ENCODE assay signal across 10 cellular contexts in genomic region chr1:77824083-77824482, GRCh38. TPM values are rescaled to one million over a fixed set of nuclear protein-coding genes. Genes with fewer than 3 reads are reported as not detected.
DNase-seq lines count a peak whose midpoint lies in the region; ATAC-seq and TF ChIP-seq lines count a peak whose summit lies in the region.
"Had no signal": no experiment of that assay in that cellular context is flagged by ENCODE, and none has a peak within 500 bp of the region (broad histone marks: within the 10 kb centered on the region; RNA-seq: fewer than 3 reads in every experiment).

No MANE protein-coding gene starts in this region.

- H2AK9ac ChIP-seq in IMR-90 (replicated peaks; ENCODE audit: low read depth, low read length, poor library complexity) = peak overlapping the region; percentile 71

- DNase-seq in AG04449 (ENCODE audit: low read depth, low spot score) (peak; percentile 14), IMR-90 (peak; percentile 71), mammary epithelial cell (peak; percentile 26), kidney tubule cell (ENCODE audit: low spot score) (peak; percentile 63), T-cell (no peak), Kasumi-1 (lab: John Stamatoyannopoulos, UW) (no peak), NCI-H2081 treated with DMSO at 0.1 percent for 48 hours (lab: John Stamatoyannopoulos, UW) (no peak)
- DNase-seq in stimulated activated naive B cell treated with anti-CD40 and anti-IgM and Interleukin-4, amounts not matched to agents 10 μg/mL and 1 μg/mL and 100 μg/mL, for 72 hours = no peak
- DNase-seq: C1 segment of cervical spinal cord had no signal

- dilution Hi-C loops in IMR-90 (cut with HindIII; ENCODE audit: low sequenced_read_pairs, unreplicated experiment) = no loop called here
- dilution Hi-C loops in mammary epithelial cell (cut with HindIII; ENCODE audit: low sequenced_read_pairs) = no loop called here

- H3K23ac ChIP-seq in IMR-90 (ENCODE audit: low read depth, low read length) = peak overlapping the region; percentile 46; the same call in 1 of the 2 replicates

- H3K4me3 ChIP-seq in AG04449 (ENCODE audit: low read depth, low read length) (no peak overlapping the region), IMR-90 (ENCODE audit: insufficient read depth, low read depth, low read length) (no peak overlapping the region), mammary epithelial cell (replicated peaks in 1 of 3; ENCODE audit: insufficient read depth in 1 of 3, low read depth in 2 of 3, low read length in 3 of 3) (no peak overlapping the region)
- H3K4me3 ChIP-seq: skin epidermis had no signal

- no peak overlapping the region for H2AFZ ChIP-seq in IMR-90 (replicated peaks; ENCODE audit: low read length, poor library complexity)
- no peak overlapping the region for H2AFZ ChIP-seq in mammary epithelial cell (ENCODE audit: low read depth, low read length)

- in situ Hi-C loops in IMR-90 (cut with MboI; ENCODE audit: low sequenced_read_pairs) = loop anchor here (25.0 kb wide), 1 partner anchor 288 kb away; no protein-coding TSS in a partner anchor
- in situ Hi-C loops in mammary epithelial cell (cut with MboI; ENCODE audit: low sequenced_read_pairs in 2 of 2) = loop anchor here in 1 of 2 donors (25.0 kb wide), 1 partner anchor 288 kb away; no protein-coding TSS in a partner anchor

- no peak overlapping the region for H3K56ac ChIP-seq in IMR-90 (ENCODE audit: extremely low read depth, insufficient read depth, low read length)

- peak overlapping the region; percentile 79; the same call in 1 of the 2 replicates for H2AK5ac ChIP-seq in IMR-90 (ENCODE audit: low read depth, low read length)

- H4K5ac ChIP-seq in IMR-90 (ENCODE audit: low read depth, low read length) = peak overlapping the region; percentile 55

- H3K4me1 Mint-ChIP-seq in stimulated activated naive B cell treated with anti-CD40 and anti-IgM and Interleukin-4, amounts not matched to agents 10 μg/mL and 1 μg/mL and 100 μg/mL, for 72 hours = peaks cover 4 to 6% of the 10 kb centered on the region in 2 donors
- peaks cover 0 to 2% (median 0%) of the 10 kb centered on the region in 3 donors for H3K4me1 Mint-ChIP-seq in T-cell

- H4K8ac ChIP-seq in IMR-90 (ENCODE audit: low read depth in 2 of 2, low read length in 2 of 2) = peak overlapping the region in 1 of 2 experiments; percentile 91; a peak in 2 of 4 replicates

- TF ChIP-seq RAD21 in IMR-90 (IDR thresholded peaks at IDR 0.05; ENCODE audit: low read length) = no peak

- H3K18ac ChIP-seq in IMR-90 (ENCODE audit: low read depth, low read length) = peak overlapping the region; percentile 49; the same call in 1 of the 2 replicates

- BruUV-seq in IMR-90 (replicated peaks; lab: Mats Ljungman, UMichigan) (no TSS peak), mammary epithelial cell (replicated peaks; lab: Mats Ljungman, UMichigan) (no TSS peak)

- TF ChIP-seq CTCF in AG04449 (IDR thresholded peaks at IDR 0.05; ENCODE audit: insufficient read depth, low read length, missing control alignments) (no peak), IMR-90 (conservative IDR thresholded peaks at IDR 0.05; ENCODE audit: low read depth, low read length) (no peak), mammary epithelial cell (conservative IDR thresholded peaks at IDR 0.05 in 1 of 2, IDR thresholded peaks at IDR 0.05 in 1 of 2; ENCODE audit: extremely low read depth in 1 of 2, insufficient read depth in 1 of 2, low read depth in 1 of 2, low read length in 2 of 2) (no peak)

- CTCF ChIA-PET in AG04449 (lab: Yijun Ruan, JAX) (interaction anchor here (1.4 to 1.5 kb wide), 2 partner anchors 9 to 290 kb away, joined by 3 to 6 read pairs; no protein-coding TSS in a partner anchor), IMR-90 (lab: Yijun Ruan, JAX) (interaction anchor here (1.3 kb wide), 1 partner anchor 77 kb away, joined by 3 read pairs; no protein-coding TSS in a partner anchor), mammary epithelial cell (lab: Charles Lee; ENCODE audit: low non-redundant PET) (interaction anchor here (0.6 kb wide), 1 partner anchor 171 kb away, joined by 3 read pairs; no protein-coding TSS in a partner anchor), T-cell (lab: Charles Lee) (interaction anchor here in 1 of 2 donors (1.1 kb wide), 1 partner anchor 180 kb away, joined by 4 read pairs; the partner anchor contains the start of gene DNAJB4)

- peak overlapping the region; percentile 78 for H2BK120ac ChIP-seq in IMR-90 (ENCODE audit: low read depth, low read length)

- H3K27me3 Mint-ChIP-seq in stimulated activated naive B cell treated with anti-CD40 and anti-IgM and Interleukin-4, amounts not matched to agents 10 μg/mL and 1 μg/mL and 100 μg/mL, for 72 hours = no peaks in the 10 kb centered on the region
- no peaks in the 10 kb centered on the region for H3K27me3 Mint-ChIP-seq in T-cell

- H3K4me3 Mint-ChIP-seq in stimulated activated naive B cell treated with anti-CD40 and anti-IgM and Interleukin-4, amounts not matched to agents 10 μg/mL and 1 μg/mL and 100 μg/mL, for 72 hours = no peak overlapping the region
- H3K4me3 Mint-ChIP-seq in T-cell = no peak overlapping the region

- no peak overlapping the region for H3K27ac Mint-ChIP-seq in stimulated activated naive B cell treated with anti-CD40 and anti-IgM and Interleukin-4, amounts not matched to agents 10 μg/mL and 1 μg/mL and 100 μg/mL, for 72 hours
- no peak overlapping the region for H3K27ac Mint-ChIP-seq in T-cell

- POLR2A ChIA-PET in AG04449 (lab: Yijun Ruan, JAX) = no interaction called here
- POLR2A ChIA-PET in IMR-90 (lab: Charles Lee; ENCODE audit: unreplicated experiment) = no interaction called here
- POLR2A ChIA-PET in T-cell (lab: Charles Lee) = no interaction called here

- ATAC-seq in IMR-90 (ENCODE audit: low read depth) (peak; percentile 68), T-cell (replicated peaks in 1 of 4) (no peak)
- ATAC-seq in stimulated activated naive B cell treated with anti-CD40 and anti-IgM and Interleukin-4, amounts not matched to agents 10 μg/mL and 1 μg/mL and 100 μg/mL, for 72 hours (replicated peaks) = no peak

- H4K20me1 ChIP-seq in IMR-90 (ENCODE audit: insufficient read depth, low read length) (no peaks in the 10 kb centered on the region), mammary epithelial cell (ENCODE audit: insufficient read depth, low read length) (no peaks in the 10 kb centered on the region)

- H3K9ac ChIP-seq in IMR-90 (ENCODE audit: low read depth, low read length) (no peak overlapping the region), mammary epithelial cell (ENCODE audit: insufficient read depth, low read length) (no peak overlapping the region)

- H3K14ac ChIP-seq in IMR-90 (replicated peaks; ENCODE audit: low read depth, low read length) = peak overlapping the region; percentile 53

- H4K91ac ChIP-seq in IMR-90 (ENCODE audit: insufficient read depth, low read depth, low read length) = peak overlapping the region; percentile 60

- no peak overlapping the region for H3K4me2 ChIP-seq in IMR-90 (ENCODE audit: low read depth, low read length)
- H3K4me2 ChIP-seq in mammary epithelial cell (ENCODE audit: insufficient read depth, low read depth, low read length) = peak overlapping the region; percentile 48

- no peaks in the 10 kb centered on the region for H3K9me3 Mint-ChIP-seq in stimulated activated naive B cell treated with anti-CD40 and anti-IgM and Interleukin-4, amounts not matched to agents 10 μg/mL and 1 μg/mL and 100 μg/mL, for 72 hours
- no peaks in the 10 kb centered on the region for H3K9me3 Mint-ChIP-seq in T-cell

- H3K79me1 ChIP-seq in IMR-90 (ENCODE audit: low read depth in 1 of 2, low read length in 2 of 2) = peaks cover 7 to 45% of the 10 kb centered on the region in 2 experiments

- intact Hi-C loops in IMR-90 (cut with micrococcal nuclease) (loop anchor here (10.0 kb wide), 1 partner anchor 291 kb away; no protein-coding TSS in a partner anchor), mammary epithelial cell (cut with micrococcal nuclease) (loop anchor here (5.0 kb wide), 1 partner anchor 67 kb away; the partner anchor contains the start of gene USP33)

- WGBS in IMR-90 (ENCODE audit: extremely low coverage in 2 of 2, insufficient read length in 1 of 2), 2 experiments = no CpG with 5 or more reads among the region's 2 CpGs
- whole genome bisulfite sequencing in mammary epithelial cell (ENCODE audit: low coverage, missing lambda C conversion rate) = 94% methylated on average over 2 of the region's 2 CpGs

- H2BK20ac ChIP-seq in IMR-90 (ENCODE audit: low read depth, low read length) = peak overlapping the region; percentile 54; the same call in 1 of the 2 replicates

- no peaks in the 10 kb centered on the region for H3K79me2 ChIP-seq in mammary epithelial cell (ENCODE audit: insufficient read depth, low read length)

- H3K9me1 ChIP-seq in IMR-90 (ENCODE audit: insufficient read depth, low read length) = peaks cover 3% of the 10 kb centered on the region

- H2BK15ac ChIP-seq in IMR-90 (ENCODE audit: low read depth, low read length) = peak overlapping the region; percentile 69; the same call in 1 of the 3 replicates

- H3K4me1 ChIP-seq in IMR-90 (ENCODE audit: control insufficient read depth, insufficient read depth, low read length) = peaks cover 5% of the 10 kb centered on the region; the same call in 1 of the 2 replicates
- H3K4me1 ChIP-seq in mammary epithelial cell (ENCODE audit: insufficient read depth, low read length) = peaks cover 18% of the 10 kb centered on the region

- H3K27ac ChIP-seq in IMR-90 (ENCODE audit: insufficient read depth, low read length) = peak overlapping the region; percentile 50; the same call in 1 of the 2 replicates
- H3K27ac ChIP-seq in mammary epithelial cell (ENCODE audit: insufficient read depth, low read depth, low read length) = peak overlapping the region; percentile 51

- no peaks in the 10 kb centered on the region for H3K9me3 ChIP-seq in IMR-90 (ENCODE audit: control insufficient read depth, insufficient read depth, low read length)
- no peaks in the 10 kb centered on the region for H3K9me3 ChIP-seq in mammary epithelial cell (replicated peaks; ENCODE audit: insufficient read depth, low read length)

- H3K4ac ChIP-seq in IMR-90 (ENCODE audit: low read depth, low read length) = peak overlapping the region; percentile 79

- no peaks in the 10 kb centered on the region for H3K27me3 ChIP-seq in IMR-90 (ENCODE audit: control insufficient read depth, insufficient read depth, low read length)
- no peaks in the 10 kb centered on the region for H3K27me3 ChIP-seq in mammary epithelial cell (ENCODE audit: insufficient read depth, low read length)

- H3K36me3 Mint-ChIP-seq in stimulated activated naive B cell treated with anti-CD40 and anti-IgM and Interleukin-4, amounts not matched to agents 10 μg/mL and 1 μg/mL and 100 μg/mL, for 72 hours = peaks cover 37 to 46% of the 10 kb centered on the region in 2 donors
- H3K36me3 Mint-ChIP-seq in T-cell = peaks cover 49% of the 10 kb centered on the region

- TF ChIP-seq POLR2A in IMR-90 (IDR thresholded peaks at IDR 0.05; ENCODE audit: low read depth, low read length) = no peak

- H3K36me3 ChIP-seq in IMR-90 (ENCODE audit: control insufficient read depth, insufficient read depth, low read length) (peaks cover 9% of the 10 kb centered on the region), mammary epithelial cell (ENCODE audit: insufficient read depth, low read length) (peaks cover 8% of the 10 kb centered on the region)

- peak overlapping the region; percentile 68 for H2BK5ac ChIP-seq in IMR-90 (ENCODE audit: low read depth, low read length, poor library complexity, severe bottlenecking)

RNA-seq across cellular contexts. Expression of gene MIGA1, which starts 44.6 kb away (rescaled TPM):
- total RNA-seq in IMR-90 (2012; rRNA removed) = 16.3 and 21.4 TPM in 2 replicates
- polyA plus RNA-seq in IMR-90 (2012; rRNA removed) = 3.9 and 5.7 TPM in 2 replicates
- 0.84 and 1.6 TPM in 2 replicates for polyA plus RNA-seq in IMR-90 (2012; cell fraction: cytosol; rRNA removed)
- 0.77 and 4.0 TPM in 2 replicates for polyA plus RNA-seq in IMR-90 (2012; cell fraction: nucleus; rRNA removed; ENCODE audit: low replicate concordance)
- total RNA-seq in mammary epithelial cell = 10 to 100 TPM; 15.2 to 16.6 TPM
- polyA plus RNA-seq in mammary epithelial cell = 3.9 TPM
- 10.3 TPM for polyA minus RNA-seq in mammary epithelial cell
- 10 to 100 TPM; 14.9 to 17.7 (median 16.1) TPM for total RNA-seq in T-cell

Comparison
In these comparisons a context has a peak if more than half of its experiments do, and no peak if none do; other contexts are left out.
1. DNase-seq: peak in AG04449 (single experiment), IMR-90 (single experiment), mammary epithelial cell (single experiment) and kidney tubule cell (single experiment); none in stimulated activated naive B cell treated with anti-CD40 and anti-IgM and Interleukin-4, amounts not matched to agents 10 μg/mL and 1 μg/mL and 100 μg/mL, for 72 hours (single experiment), T-cell (0 of 34), Kasumi-1 (0 of 2) and NCI-H2081 treated with DMSO at 0.1 percent for 48 hours (single experiment).